16 cellular contexts compared by ENCODE assay signal in genomic region chr12:121858318-121858661, GRCh38. TPM values are rescaled to one million over a fixed set of nuclear protein-coding genes. Genes with fewer than 3 reads are reported as not detected.
DNase-seq lines count a peak whose midpoint lies in the region; ATAC-seq and TF ChIP-seq lines count a peak whose summit lies in the region.
"Had no signal": no experiment of that assay in that cellular context is flagged by ENCODE, and none has a peak within 500 bp of the region (broad histone marks: within the 10 kb centered on the region; RNA-seq: fewer than 3 reads in every experiment).

No MANE protein-coding gene starts in this region.

- no peak for DNase-seq in HFFc6
- DNase-seq in caudate nucleus (lab: John Stamatoyannopoulos, UW), result no peak
- DNase-seq in mesenchymal stem cell, result no peak
- DNase-seq in stimulated activated CD4-positive, alpha-beta T cell treated with anti-CD3 and anti-CD28 coated beads, Interleukin-4, amount 100 ng/mL, for 4 hours, result no peak
- no peak for DNase-seq in NAMALWA (ENCODE audit: low spot score)
- no peak for DNase-seq in AG20443 (ENCODE audit: low spot score)
- no peak for DNase-seq in NCI-H1436 treated with DMSO at 0.1 percent for 48 hours (lab: John Stamatoyannopoulos, UW)
- DNase-seq: activated CD4-positive, alpha-beta memory T cell treated with anti-CD3 and anti-CD28 coated beads for 36 hours; glutamatergic neuron; NCI-H187; stimulated activated CD8-positive, alpha-beta memory T cell treated with anti-CD3 and anti-CD28 coated beads, Interleukin-4, amount 100 ng/mL, for 48 hours had no signal

- peak overlapping the region in 1 of 2 experiments; percentile 76 for H3K14ac ChIP-seq in mesenchymal stem cell (ENCODE audit: low read length in 2 of 2)

- H3K79me1 ChIP-seq in mesenchymal stem cell (replicated peaks; ENCODE audit: low read length, poor library complexity, severe bottlenecking), result no peaks in the 10 kb centered on the region

- peak overlapping the region; percentile 77 for H3K9ac ChIP-seq in mesenchymal stem cell (ENCODE audit: low read length)
- H3K9ac ChIP-seq: BLaER1 had no signal

- peak overlapping the region; percentile 72; the same call in 1 of the 2 replicates for H3K27ac Mint-ChIP-seq in HFFc6
- H3K27ac Mint-ChIP-seq in stimulated activated memory B cell treated with anti-CD40 and anti-IgM and Interleukin-4, amounts not matched to agents 10 μg/mL and 1 μg/mL and 100 μg/mL, for 72 hours, result peak overlapping the region; percentile 64
- H3K27ac Mint-ChIP-seq: activated CD4-positive, alpha-beta memory T cell treated with anti-CD3 and anti-CD28 coated beads for 36 hours; T-helper 2 cell treated with Interferon-gamma antibody and Interleukin-4, amounts not matched to agents 5 μg/mL and 100 μg/mL, for 36 hours had no signal

- peak overlapping the region; percentile 73 for H2BK15ac ChIP-seq in mesenchymal stem cell (ENCODE audit: low read depth, poor library complexity, severe bottlenecking)

- no peak overlapping the region for H3K4me2 ChIP-seq in mesenchymal stem cell (ENCODE audit: low read length, poor library complexity, severe bottlenecking)
- H3K4me2 ChIP-seq: BLaER1 had no signal

- no peak overlapping the region for H2AFZ ChIP-seq in mesenchymal stem cell (ENCODE audit: low read depth, low read length)

- peak overlapping the region; percentile 12 for H2AK5ac ChIP-seq in mesenchymal stem cell (ENCODE audit: low read length, severe bottlenecking)

- H3K9me3 Mint-ChIP-seq in HFFc6, result no peaks in the 10 kb centered on the region
- H3K9me3 Mint-ChIP-seq in stimulated activated memory B cell treated with anti-CD40 and anti-IgM and Interleukin-4, amounts not matched to agents 10 μg/mL and 1 μg/mL and 100 μg/mL, for 72 hours, result no peaks in the 10 kb centered on the region
- H3K9me3 Mint-ChIP-seq: activated CD4-positive, alpha-beta memory T cell treated with anti-CD3 and anti-CD28 coated beads for 36 hours; T-helper 2 cell treated with Interferon-gamma antibody and Interleukin-4, amounts not matched to agents 5 μg/mL and 100 μg/mL, for 36 hours had no signal

- peak overlapping the region; percentile 92 for H4K8ac ChIP-seq in mesenchymal stem cell (ENCODE audit: low read length)

- ATAC-seq in stimulated activated memory B cell treated with anti-CD40 and anti-IgM and Interleukin-4, amounts not matched to agents 10 μg/mL and 1 μg/mL and 100 μg/mL, for 72 hours, result no peak

- no peak for TF ChIP-seq CTCF in HFFc6 (IDR thresholded peaks at IDR 0.05)

- H3K27ac ChIP-seq in caudate nucleus (ENCODE audit: low read depth, low read length) (peak overlapping the region; percentile 30), mesenchymal stem cell (ENCODE audit: low read length, poor library complexity, severe bottlenecking) (no peak overlapping the region)
- H3K27ac ChIP-seq: BLaER1 had no signal

- H2BK5ac ChIP-seq in mesenchymal stem cell (ENCODE audit: low read depth, low read length, poor library complexity, severe bottlenecking), result no peak overlapping the region

- peaks cover 23% of the 10 kb centered on the region for H3K4me1 ChIP-seq in mesenchymal stem cell (ENCODE audit: control insufficient read depth, insufficient read depth, low read depth, low read length)

- no peaks in the 10 kb centered on the region for H3K9me3 ChIP-seq in mesenchymal stem cell (ENCODE audit: control insufficient read depth, low read length)
- H3K9me3 ChIP-seq: BLaER1 had no signal

- H3K18ac ChIP-seq in mesenchymal stem cell (ENCODE audit: low read depth in 1 of 2, low read length in 2 of 2), result peak overlapping the region; percentile 41 to 88

- H3K4ac ChIP-seq in mesenchymal stem cell (ENCODE audit: low read depth in 1 of 2, low read length in 2 of 2), result peak overlapping the region; percentile 1 to 93

- H3K36me3 Mint-ChIP-seq in HFFc6 (ENCODE audit: low read depth), result no peaks in the 10 kb centered on the region
- H3K36me3 Mint-ChIP-seq in stimulated activated memory B cell treated with anti-CD40 and anti-IgM and Interleukin-4, amounts not matched to agents 10 μg/mL and 1 μg/mL and 100 μg/mL, for 72 hours, result no peaks in the 10 kb centered on the region
- H3K36me3 Mint-ChIP-seq: activated CD4-positive, alpha-beta memory T cell treated with anti-CD3 and anti-CD28 coated beads for 36 hours; brain had no signal

- H2BK12ac ChIP-seq in mesenchymal stem cell (ENCODE audit: low read length in 2 of 2), result peak overlapping the region in 1 of 2 experiments; percentile 76

- peaks cover 26% of the 10 kb centered on the region for H3K4me1 Mint-ChIP-seq in HFFc6 (ENCODE audit: low read depth)
- peaks cover 28% of the 10 kb centered on the region for H3K4me1 Mint-ChIP-seq in stimulated activated memory B cell treated with anti-CD40 and anti-IgM and Interleukin-4, amounts not matched to agents 10 μg/mL and 1 μg/mL and 100 μg/mL, for 72 hours

- H3K4me3 Mint-ChIP-seq in HFFc6, result no peak overlapping the region
- no peak overlapping the region for H3K4me3 Mint-ChIP-seq in stimulated activated memory B cell treated with anti-CD40 and anti-IgM and Interleukin-4, amounts not matched to agents 10 μg/mL and 1 μg/mL and 100 μg/mL, for 72 hours
- H3K4me3 Mint-ChIP-seq: activated CD4-positive, alpha-beta memory T cell treated with anti-CD3 and anti-CD28 coated beads for 36 hours; T-helper 2 cell treated with Interferon-gamma antibody and Interleukin-4, amounts not matched to agents 5 μg/mL and 100 μg/mL, for 36 hours had no signal

- H3K27me3 Mint-ChIP-seq in HFFc6 (ENCODE audit: insufficient read depth), result peaks cover 13% of the 10 kb centered on the region
- no peaks in the 10 kb centered on the region for H3K27me3 Mint-ChIP-seq in stimulated activated memory B cell treated with anti-CD40 and anti-IgM and Interleukin-4, amounts not matched to agents 10 μg/mL and 1 μg/mL and 100 μg/mL, for 72 hours
- H3K27me3 Mint-ChIP-seq: activated CD4-positive, alpha-beta memory T cell treated with anti-CD3 and anti-CD28 coated beads for 36 hours had no signal

- peaks cover 0 to 6% of the 10 kb centered on the region in 2 experiments for H3K27me3 ChIP-seq in mesenchymal stem cell (ENCODE audit: control insufficient read depth in 1 of 2, insufficient read depth in 1 of 2, low read length in 2 of 2)
- H3K27me3 ChIP-seq: BLaER1 had no signal

- no peak overlapping the region for H2BK120ac ChIP-seq in mesenchymal stem cell (ENCODE audit: low read depth, low read length)

- peak overlapping the region; percentile 93 for H4K91ac ChIP-seq in mesenchymal stem cell (ENCODE audit: low read length)

- 97% methylated on average over 9 of the region's 10 CpGs for WGBS in mesenchymal stem cell

- no peak overlapping the region for H3K23ac ChIP-seq in mesenchymal stem cell (ENCODE audit: low read length in 2 of 2)

- no peak overlapping the region for H3K4me3 ChIP-seq in mesenchymal stem cell (ENCODE audit: insufficient read depth in 1 of 2, low read depth in 1 of 2, low read length in 2 of 2)
- H3K4me3 ChIP-seq: BLaER1 had no signal

- no peaks in the 10 kb centered on the region for H3K36me3 ChIP-seq in mesenchymal stem cell (ENCODE audit: control insufficient read depth in 1 of 2, insufficient read depth in 2 of 2, low read depth in 1 of 2, low read length in 2 of 2)
- H3K36me3 ChIP-seq: BLaER1 had no signal

RNA-seq across cellular contexts. Expression of gene HPD, which starts 0.4 kb away (rescaled TPM):
- total RNA-seq in HFFc6 (2021; fragmentation: NEBNext Ultra II Directional; extraction: Animal tissue kit (Norgen Biotek cat#: 25700)), result under 1 TPM in 4 of 6 experiments, not detected in 2; 0.14 to 0.25 (median 0.21) TPM
- polyA plus RNA-seq in mesenchymal stem cell (2013, experiment 1 of 2), result 0.48 TPM
- 0.47 TPM for polyA plus RNA-seq in mesenchymal stem cell (2013, experiment 2 of 2)
- total RNA-seq: activated CD4-positive, alpha-beta memory T cell treated with anti-CD3 and anti-CD28 coated beads for 36 hours; lung microvascular endothelial cell had no signal

RNA-seq across cellular contexts. Expression of gene PSMD9, which starts 30.3 kb away (rescaled TPM):
- total RNA-seq in HFFc6 (2021; fragmentation: NEBNext Ultra II Directional; extraction: Animal tissue kit (Norgen Biotek cat#: 25700)), result 10 to 100 TPM; 63.4 to 84.7 (median 75.1) TPM
- polyA plus RNA-seq in mesenchymal stem cell (2013, experiment 1 of 2), result 55.2 TPM
- polyA plus RNA-seq in mesenchymal stem cell (2013, experiment 2 of 2), result 55.8 TPM

RNA-seq across cellular contexts. Expression of gene SETD1B, which starts 54.5 kb away (rescaled TPM):
- 10 to 100 TPM; 18.5 to 22.0 (median 20.9) TPM for total RNA-seq in HFFc6 (2021; fragmentation: NEBNext Ultra II Directional; extraction: Animal tissue kit (Norgen Biotek cat#: 25700))
- polyA plus RNA-seq in mesenchymal stem cell (2013, experiment 1 of 2), result 10.4 TPM
- 9.3 TPM for polyA plus RNA-seq in mesenchymal stem cell (2013, experiment 2 of 2)
